In genomic region chr3:37957185-37957936, GRCh38 we compare ENCODE assay signal across 10 cellular contexts. TPM values are rescaled to one million over a fixed set of nuclear protein-coding genes. Genes with fewer than 3 reads are reported as not detected.
DNase-seq lines count a peak whose midpoint lies in the region; ATAC-seq, FAIRE-seq and TF ChIP-seq lines count a peak whose summit lies in the region.
"Had no signal": no experiment of that assay in that cellular context is flagged by ENCODE, and none has a peak within 500 bp of the region (broad histone marks: within the 10 kb centered on the region; RNA-seq: fewer than 3 reads in every experiment).

No MANE protein-coding gene starts in this region.

- peak overlapping the region in 6 of 8 donors; percentile 46 to 79 (median 68) for H3K4me3 Mint-ChIP-seq in naive B cell

- H3K27ac ChIP-seq in 22Rv1 (peak overlapping the region; percentile 27; the same call in 1 of the 2 replicates), colonic mucosa (peak overlapping the region; percentile 68), body of pancreas (peak overlapping the region in 1 of 4 donors; percentile 7)

- H3K9me3 ChIP-seq in colonic mucosa (no peaks in the 10 kb centered on the region), body of pancreas (no peaks in the 10 kb centered on the region)

- peaks cover 13% of the 10 kb centered on the region for H3K4me1 ChIP-seq in colonic mucosa
- H3K4me1 ChIP-seq in body of pancreas = peaks cover 20% of the 10 kb centered on the region

- H3K27me3 ChIP-seq in colonic mucosa (no peaks in the 10 kb centered on the region), body of pancreas (no peaks in the 10 kb centered on the region)

- H3K36me3 ChIP-seq in colonic mucosa (no peaks in the 10 kb centered on the region), body of pancreas (replicated peaks in 1 of 2; ENCODE audit: insufficient read depth in 1 of 2, low read depth in 2 of 2) (no peaks in the 10 kb centered on the region)

- peak overlapping the region in 1 of 2 donors; percentile 35 for H3K9ac ChIP-seq in colonic mucosa (ENCODE audit: low read depth in 2 of 2, low read length in 2 of 2)

- no peaks in the 10 kb centered on the region for H3K27me3 Mint-ChIP-seq in naive B cell

- no peak for FAIRE-seq in frontal cortex (lab: Jason Lieb, UNC)

- DNase-seq in colonic mucosa = no peak
- no peak for DNase-seq in naive B cell
- DNase-seq in frontal cortex (ENCODE audit: low spot score in 2 of 2) = no peak
- DNase-seq in body of pancreas = no peak
- DNase-seq in NCI-H146 treated with DMSO at 0.1 percent for 48 hours (lab: John Stamatoyannopoulos, UW; ENCODE audit: unreplicated experiment) = no peak
- DNase-seq: C1 segment of cervical spinal cord, NCI-H1105 treated with DMSO at 0.1 percent for 48 hours had no signal

- TF ChIP-seq POLR2A in body of pancreas (IDR thresholded peaks at IDR 0.05) = no peak

- H3K9me3 Mint-ChIP-seq in naive B cell = no peaks in the 10 kb centered on the region

- no peaks in the 10 kb centered on the region for H3K36me3 Mint-ChIP-seq in naive B cell

- ATAC-seq in HG03135 (IDR thresholded peaks at IDR 0.05; ENCODE audit: unreplicated experiment) (peak; percentile 63), naive B cell (ENCODE audit: low read depth in 2 of 2) (no peak), GM19324 (IDR thresholded peaks at IDR 0.05; ENCODE audit: low FRiP score, unreplicated experiment) (no peak), body of pancreas (no peak)

- peaks cover 13 to 31% (median 26%) of the 10 kb centered on the region in 3 donors for H3K4me1 Mint-ChIP-seq in naive B cell

- H3K4me3 ChIP-seq in colonic mucosa (no peak overlapping the region), body of pancreas (no peak overlapping the region)

- TF ChIP-seq CTCF in 22Rv1 (IDR thresholded peaks at IDR 0.05) = no peak
- no peak for TF ChIP-seq CTCF in colonic mucosa (IDR thresholded peaks at IDR 0.05)
- no peak for TF ChIP-seq CTCF in body of pancreas (IDR thresholded peaks at IDR 0.05)

- WGBS in body of pancreas, 2 donors = 80 to 88% methylated on average over 8 of the region's 8 CpGs

- peak overlapping the region; percentile 74 to 96 (median 88) for H3K27ac Mint-ChIP-seq in naive B cell

- intact Hi-C loops in colonic mucosa (cut with DNase I) (no loop called here), body of pancreas (cut with DNase I) (no loop called here)

RNA-seq across cellular contexts. Expression of gene VILL, which starts 33.2 kb away (rescaled TPM):
- 100 to 1,000 TPM; 155 to 166 TPM for total RNA-seq in colonic mucosa
- polyA plus RNA-seq in naive B cell (ENCODE audit: low read depth in 6 of 6) = 10 to 100 TPM in 4 of 6 donors, 1 to 10 TPM in 2; 8.4 to 17.8 (median 11.8) TPM
- 9.8 TPM for total RNA-seq in frontal cortex
- 10 to 100 TPM in 1 of 2 donors, 1 to 10 TPM in 1; 3.6 to 10.4 TPM for total RNA-seq in body of pancreas

Comparison
In these comparisons a context has a peak if more than half of its experiments do, and no peak if none do; other contexts are left out.
1. RNA of gene VILL, which starts 33.2 kb away (total RNA-seq): 155 to 166 TPM in colonic mucosa; 3.6 to 10.4 TPM in body of pancreas and 9.8 TPM in frontal cortex (single experiment); every median in the first group is over 10 times any median in the second.